Comparison of ENCODE assay signal across 18 cellular contexts in the genomic region with DNA sequence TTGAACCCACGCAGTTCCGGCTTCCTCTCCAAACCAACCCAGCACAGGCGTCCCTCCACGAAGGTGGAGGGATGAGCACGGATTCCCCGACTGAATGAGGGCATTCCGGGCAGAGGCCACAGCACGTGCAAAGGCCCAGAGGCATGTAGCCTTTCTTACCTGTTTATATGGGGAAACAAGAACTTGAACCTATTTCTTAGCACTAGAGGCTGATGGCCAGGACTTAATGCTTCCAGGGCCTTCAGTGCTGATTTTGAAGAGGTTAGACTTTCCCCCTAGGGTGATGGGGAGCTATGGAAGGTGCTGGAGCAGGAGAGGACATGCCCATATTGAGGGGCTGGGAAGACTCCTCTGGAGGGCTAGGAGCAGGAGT. TPM values are rescaled to one million over a fixed set of nuclear protein-coding genes. Genes with fewer than 3 reads are reported as not detected.
DNase-seq lines count a peak whose midpoint lies in the region; ATAC-seq and TF ChIP-seq lines count a peak whose summit lies in the region.
"Had no signal": no experiment of that assay in that cellular context is flagged by ENCODE, and none has a peak within 500 bp of the region (broad histone marks: within the 10 kb centered on the region; RNA-seq: fewer than 3 reads in every experiment).

No MANE protein-coding gene starts in this region.

- ATAC-seq in GM21381 (IDR thresholded peaks at IDR 0.05; ENCODE audit: unreplicated experiment): no peak

- no peak for DNase-seq in activated CD4-positive, alpha-beta T cell treated with anti-CD3 and anti-CD28 coated beads, Interleukin-2, amount 10 ng/mL, durations not matched to agents 7 days and 5 days
- no peak for DNase-seq in activated CD4-positive, alpha-beta T cell treated with anti-CD3 and anti-CD28 coated beads, Interleukin-2, amount 50 U/mL, for 1 hour
- DNase-seq in Karpas-422 (no peak), spleen (no peak), hypothalamus (lab: John Stamatoyannopoulos, UW) (no peak)
- DNase-seq in NK-92 treated with Interleukin-12 subunit alpha and Interleukin-12 subunit beta, amount 100 ng/mL, for 24 hours (lab: John Stamatoyannopoulos, UW): no peak
- DNase-seq: Calu3, left lung, NCI-H1436, NCI-H446 treated with DMSO at 0.1 percent for 48 hours, small intestine had no signal

- intact Hi-C loops in spleen (cut with DNase I; ENCODE audit: low total_unique reads): no loop called here

- CTCF ChIA-PET in activated CD4-positive, alpha-beta T cell treated with anti-CD3 and anti-CD28 coated beads, Interleukin-2, amount 10 ng/mL, durations not matched to agents 7 days and 5 days (lab: Charles Lee): interaction anchor here (0.5 kb wide), 1 partner anchor 34 kb away, joined by 3 read pairs; no protein-coding TSS in a partner anchor

- no peaks in the 10 kb centered on the region for H3K36me3 Mint-ChIP-seq in activated CD4-positive, alpha-beta T cell treated with anti-CD3 and anti-CD28 coated beads, Interleukin-2, amount 10 ng/mL, durations not matched to agents 7 days and 5 days (ENCODE audit: low read depth)

- H3K9me3 Mint-ChIP-seq in activated CD4-positive, alpha-beta T cell treated with anti-CD3 and anti-CD28 coated beads, Interleukin-2, amount 10 ng/mL, durations not matched to agents 7 days and 5 days: no peaks in the 10 kb centered on the region

- WGBS in spleen, 5 donors: 58 to 79% (median 71%) methylated on average over 8 of the region's 8 CpGs

- H3K27me3 ChIP-seq in Karpas-422 (ENCODE audit: low read length) (no peaks in the 10 kb centered on the region), spleen (replicated peaks in 1 of 7) (peaks cover 0 to 30% (median 0%) of the 10 kb centered on the region in 7 donors)

- peak overlapping the region; percentile 82 for H3K4me3 Mint-ChIP-seq in activated CD4-positive, alpha-beta T cell treated with anti-CD3 and anti-CD28 coated beads, Interleukin-2, amount 10 ng/mL, durations not matched to agents 7 days and 5 days

- no peak for TF ChIP-seq CTCF in spleen (IDR thresholded peaks at IDR 0.05 in 8 of 11, conservative IDR thresholded peaks at IDR 0.05 in 3 of 11)

- peaks cover 40% of the 10 kb centered on the region for H3K4me1 Mint-ChIP-seq in activated CD4-positive, alpha-beta T cell treated with anti-CD3 and anti-CD28 coated beads, Interleukin-2, amount 10 ng/mL, durations not matched to agents 7 days and 5 days

- peak overlapping the region; percentile 88 for H3K27ac ChIP-seq in Karpas-422 (ENCODE audit: low read length)
- H3K27ac ChIP-seq in angular gyrus (ENCODE audit: low read depth, low read length): peak overlapping the region; percentile 85
- peak overlapping the region in 7 of 8 donors; percentile 47 to 87 (median 82) for H3K27ac ChIP-seq in spleen
- H3K27ac ChIP-seq: hepatocyte, left lung, neutrophil, PC-9, suprapubic skin had no signal

- POLR2A ChIA-PET in activated CD4-positive, alpha-beta T cell treated with anti-CD3 and anti-CD28 coated beads, Interleukin-2, amount 10 ng/mL, durations not matched to agents 7 days and 5 days (lab: Charles Lee): no interaction called here

- H3K4me3 ChIP-seq in Karpas-422 (ENCODE audit: low read length) (peak overlapping the region; percentile 73), spleen (peak overlapping the region in 5 of 8 donors; percentile 54 to 82 (median 63))
- H3K4me3 ChIP-seq: hepatocyte, PC-9 had no signal

- H3K79me2 ChIP-seq in Karpas-422 (ENCODE audit: low read length): no peaks in the 10 kb centered on the region
- H3K79me2 ChIP-seq: hepatocyte had no signal

- no peaks in the 10 kb centered on the region for H4K20me1 ChIP-seq in Karpas-422 (ENCODE audit: insufficient read depth, low read depth, low read length)

- H3K9ac ChIP-seq in Karpas-422 (ENCODE audit: low read length): peak overlapping the region; percentile 76

- no peaks in the 10 kb centered on the region for H3K9me2 ChIP-seq in Karpas-422 (replicated peaks; ENCODE audit: insufficient read depth, low read length)

- H3K27ac Mint-ChIP-seq in activated CD4-positive, alpha-beta T cell treated with anti-CD3 and anti-CD28 coated beads, Interleukin-2, amount 10 ng/mL, durations not matched to agents 7 days and 5 days: no peak overlapping the region

- H3K9me3 ChIP-seq in Karpas-422 (ENCODE audit: low read length) (no peaks in the 10 kb centered on the region), spleen (no peaks in the 10 kb centered on the region)
- H3K9me3 ChIP-seq: left lung, neutrophil, suprapubic skin had no signal

- H3K36me3 ChIP-seq in Karpas-422 (ENCODE audit: insufficient read depth, low read length) (no peaks in the 10 kb centered on the region), spleen (peaks cover 0 to 11% (median 0%) of the 10 kb centered on the region in 6 donors)
- H3K36me3 ChIP-seq: left lung, neutrophil, suprapubic skin had no signal

- TF ChIP-seq POLR2A in spleen (IDR thresholded peaks at IDR 0.05): no peak

- H2AFZ ChIP-seq in Karpas-422 (ENCODE audit: low read length): no peak overlapping the region
- H2AFZ ChIP-seq: hepatocyte, PC-9 had no signal

- peaks cover 52% of the 10 kb centered on the region for H3K4me1 ChIP-seq in Karpas-422 (ENCODE audit: low read length)
- peaks cover 25 to 62% (median 45%) of the 10 kb centered on the region in 6 donors for H3K4me1 ChIP-seq in spleen

- H3K4me2 ChIP-seq in Karpas-422 (ENCODE audit: low read depth, low read length, poor library complexity, severe bottlenecking): peak overlapping the region; percentile 77

- peaks cover 9% of the 10 kb centered on the region for H3K27me3 Mint-ChIP-seq in activated CD4-positive, alpha-beta T cell treated with anti-CD3 and anti-CD28 coated beads, Interleukin-2, amount 10 ng/mL, durations not matched to agents 7 days and 5 days

RNA-seq across cellular contexts. Expression of gene MAST3, which starts 2.0 kb away (rescaled TPM):
- 10 to 100 TPM; 31.0 to 35.8 TPM for total RNA-seq in activated CD4-positive, alpha-beta T cell treated with anti-CD3 and anti-CD28 coated beads, Interleukin-2, amount 10 ng/mL, durations not matched to agents 7 days and 5 days
- total RNA-seq in Karpas-422 (2014; rRNA removed; shearing (Covaris generic); ENCODE audit: low replicate concordance): 7.7 and 17.9 TPM in 2 replicates
- total RNA-seq in spleen: 10 to 100 TPM; 31.3 to 52.7 (median 39.4) TPM
- polyA plus RNA-seq in spleen: 10 to 100 TPM in 2 of 3 donors, 1 to 10 TPM in 1; 8.9 to 17.1 (median 16.1) TPM

RNA-seq across cellular contexts. Expression of gene IL12RB1, which starts 12.9 kb away (rescaled TPM):
- 10 to 100 TPM; 81.8 to 86.8 TPM for total RNA-seq in activated CD4-positive, alpha-beta T cell treated with anti-CD3 and anti-CD28 coated beads, Interleukin-2, amount 10 ng/mL, durations not matched to agents 7 days and 5 days
- total RNA-seq in Karpas-422 (2014; rRNA removed; shearing (Covaris generic); ENCODE audit: low replicate concordance): 6.1 and 9.6 TPM in 2 replicates
- 10 to 100 TPM; 19.7 to 31.6 (median 25.3) TPM for total RNA-seq in spleen
- polyA plus RNA-seq in spleen: 10 to 100 TPM in 2 of 3 donors, 1 to 10 TPM in 1; 9.9 to 21.5 (median 14.8) TPM
- total RNA-seq: A172, Calu3, hepatocyte had no signal
- polyA plus RNA-seq: hepatocyte had no signal

RNA-seq across cellular contexts. Expression of gene PIK3R2, which starts 53.4 kb away (rescaled TPM):
- total RNA-seq in activated CD4-positive, alpha-beta T cell treated with anti-CD3 and anti-CD28 coated beads, Interleukin-2, amount 10 ng/mL, durations not matched to agents 7 days and 5 days: 10 to 100 TPM; 12.6 to 13.1 TPM
- 5.1 and 5.7 TPM in 2 replicates for total RNA-seq in Karpas-422 (2014; rRNA removed; shearing (Covaris generic); ENCODE audit: low replicate concordance)
- 10 to 100 TPM in 6 of 7 donors, 1 to 10 TPM in 1; 6.6 to 22.7 (median 16.3) TPM for total RNA-seq in spleen
- 1 to 10 TPM; 4.2 to 5.1 (median 4.9) TPM for polyA plus RNA-seq in spleen
